ENCODE assay signal across 10 cellular contexts in genomic region chr16:28985206-28985605, GRCh38. TPM values are rescaled to one million over a fixed set of nuclear protein-coding genes. Genes with fewer than 3 reads are reported as not detected.
A peak's percentile ranks its signal among the peaks of the same experiment; 100 is the strongest.
DNase-seq lines count a peak whose midpoint lies in the region; ATAC-seq and TF ChIP-seq lines count a peak whose summit lies in the region.
"Had no signal": no experiment of that assay in that cellular context is flagged by ENCODE, and none has a peak within 500 bp of the region (broad histone marks: within the 10 kb centered on the region; RNA-seq: fewer than 3 reads in every experiment).

No MANE protein-coding gene starts in this region.

- H3K4me3 ChIP-seq in lower lobe of right lung (peak overlapping the region; percentile 48), upper lobe of left lung (peak overlapping the region in 3 of 4 donors; percentile 37 to 47 (median 43))
- H3K4me3 ChIP-seq: GM23338 had no signal

- CTCF ChIA-PET in activated CD4-positive, alpha-beta memory T cell treated with anti-CD3 and anti-CD28 coated beads, Interleukin-2, amount 10 ng/mL, durations not matched to agents 7 days and 5 days (lab: Charles Lee), result interaction anchor here (1.2 to 4.2 kb wide), 3 partner anchors 9 to 40 kb away, joined by 4 to 15 read pairs (median 4); partner anchors contain the start of gene SPNS1

- 71 to 73% methylated on average over 5 to 6 of the region's 10 CpGs for WGBS in upper lobe of left lung, 2 donors

- peak overlapping the region; percentile 99 for H3K4me3 Mint-ChIP-seq in activated T-cell treated with anti-CD3 and anti-CD28 coated beads, Interleukin-2, amount 50 U/mL, for 24 hours
- peak overlapping the region; percentile 99 for H3K4me3 Mint-ChIP-seq in activated CD4-positive, alpha-beta memory T cell treated with anti-CD3 and anti-CD28 coated beads, Interleukin-2, amount 10 ng/mL, durations not matched to agents 7 days and 5 days
- H3K4me3 Mint-ChIP-seq: GM23338, mesothelial cell of epicardium had no signal

- no peak for TF ChIP-seq CTCF in lower lobe of right lung (IDR thresholded peaks at IDR 0.05)
- no peak for TF ChIP-seq CTCF in upper lobe of left lung (IDR thresholded peaks at IDR 0.05)

- H3K9me3 Mint-ChIP-seq in activated T-cell treated with anti-CD3 and anti-CD28 coated beads, Interleukin-2, amount 50 U/mL, for 24 hours, result peaks cover 3% of the 10 kb centered on the region
- peaks cover 10% of the 10 kb centered on the region for H3K9me3 Mint-ChIP-seq in activated CD4-positive, alpha-beta memory T cell treated with anti-CD3 and anti-CD28 coated beads, Interleukin-2, amount 10 ng/mL, durations not matched to agents 7 days and 5 days

- peaks cover 51% of the 10 kb centered on the region for H3K4me1 Mint-ChIP-seq in activated T-cell treated with anti-CD3 and anti-CD28 coated beads, Interleukin-2, amount 50 U/mL, for 24 hours (ENCODE audit: low read depth)
- peaks cover 49% of the 10 kb centered on the region for H3K4me1 Mint-ChIP-seq in activated CD4-positive, alpha-beta memory T cell treated with anti-CD3 and anti-CD28 coated beads, Interleukin-2, amount 10 ng/mL, durations not matched to agents 7 days and 5 days
- H3K4me1 Mint-ChIP-seq: GM23338, mesothelial cell of epicardium had no signal

- peak overlapping the region; percentile 56 for H3K27ac ChIP-seq in lower lobe of right lung
- peak overlapping the region in 2 of 4 donors; percentile 37 to 73 for H3K27ac ChIP-seq in upper lobe of left lung

- peaks cover 87% of the 10 kb centered on the region for H3K36me3 ChIP-seq in lower lobe of right lung
- H3K36me3 ChIP-seq in upper lobe of left lung, result peaks cover 0 to 96% (median 69%) of the 10 kb centered on the region in 4 donors

- H3K4me1 ChIP-seq in lower lobe of right lung, result no peaks in the 10 kb centered on the region
- peaks cover 0 to 9% (median 5%) of the 10 kb centered on the region in 4 donors for H3K4me1 ChIP-seq in upper lobe of left lung

- POLR2A ChIA-PET in activated CD4-positive, alpha-beta memory T cell treated with anti-CD3 and anti-CD28 coated beads, Interleukin-2, amount 10 ng/mL, durations not matched to agents 7 days and 5 days (lab: Charles Lee), result interaction anchor here (0.6 to 7.6 kb wide), 13 partner anchors 8 to 163 kb away, joined by 3 to 83 read pairs (median 6); partner anchors contain the start of genes ATXN2L, SH2B1, SPNS1 and TUFM

- no peak for TF ChIP-seq EP300 in upper lobe of left lung (IDR thresholded peaks at IDR 0.05)

- TF ChIP-seq POLR2A in upper lobe of left lung (IDR thresholded peaks at IDR 0.05), result no peak

- peaks cover 94% of the 10 kb centered on the region for H3K36me3 Mint-ChIP-seq in activated T-cell treated with anti-CD3 and anti-CD28 coated beads, Interleukin-2, amount 50 U/mL, for 24 hours (ENCODE audit: low read depth)
- H3K36me3 Mint-ChIP-seq in activated CD4-positive, alpha-beta memory T cell treated with anti-CD3 and anti-CD28 coated beads, Interleukin-2, amount 10 ng/mL, durations not matched to agents 7 days and 5 days (ENCODE audit: low read depth), result peaks cover 85% of the 10 kb centered on the region

- H3K27me3 Mint-ChIP-seq in activated T-cell treated with anti-CD3 and anti-CD28 coated beads, Interleukin-2, amount 50 U/mL, for 24 hours, result no peaks in the 10 kb centered on the region
- no peaks in the 10 kb centered on the region for H3K27me3 Mint-ChIP-seq in activated CD4-positive, alpha-beta memory T cell treated with anti-CD3 and anti-CD28 coated beads, Interleukin-2, amount 10 ng/mL, durations not matched to agents 7 days and 5 days

- no peaks in the 10 kb centered on the region for H3K27me3 ChIP-seq in lower lobe of right lung (ENCODE audit: low read depth)
- no peaks in the 10 kb centered on the region for H3K27me3 ChIP-seq in upper lobe of left lung

- intact Hi-C loops in lower lobe of right lung (cut with DNase I), result no loop called here
- intact Hi-C loops in head of caudate nucleus (cut with DNase I), result no loop called here

- H3K27ac Mint-ChIP-seq in activated T-cell treated with anti-CD3 and anti-CD28 coated beads, Interleukin-2, amount 50 U/mL, for 24 hours, result peak overlapping the region; percentile 97
- peak overlapping the region; percentile 92 for H3K27ac Mint-ChIP-seq in activated CD4-positive, alpha-beta memory T cell treated with anti-CD3 and anti-CD28 coated beads, Interleukin-2, amount 10 ng/mL, durations not matched to agents 7 days and 5 days
- H3K27ac Mint-ChIP-seq: GM23338, mesothelial cell of epicardium had no signal

- H3K9me3 ChIP-seq in lower lobe of right lung, result no peaks in the 10 kb centered on the region
- peaks cover 0 to 11% (median 1%) of the 10 kb centered on the region in 4 donors for H3K9me3 ChIP-seq in upper lobe of left lung

- DNase-seq in activated T-cell treated with anti-CD3 and anti-CD28 coated beads, Interleukin-2, amount 50 U/mL, for 24 hours, result no peak
- DNase-seq in activated T-cell treated with anti-CD3 and anti-CD28 coated beads for 4 hours (no peak), lower lobe of right lung (no peak), upper lobe of left lung (peak in 1 of 2 donors; percentile 66), head of caudate nucleus (no peak)
- DNase-seq in activated CD4-positive, alpha-beta memory T cell treated with anti-CD3 and anti-CD28 coated beads, Interleukin-2, amount 10 ng/mL, durations not matched to agents 7 days and 5 days, result no peak

- peak in 1 of 2 donors; percentile 4 for ATAC-seq in lower lobe of right lung
- no peak for ATAC-seq in upper lobe of left lung (ENCODE audit: low FRiP score in 2 of 2)
- no peak for ATAC-seq in HG03039 (IDR thresholded peaks at IDR 0.05; ENCODE audit: unreplicated experiment)
- no peak for ATAC-seq in HG03432 (IDR thresholded peaks at IDR 0.05; ENCODE audit: unreplicated experiment)
- ATAC-seq: GM23338 had no signal

RNA-seq across cellular contexts. Expression of gene LAT, which starts 0.4 kb away (rescaled TPM):
- total RNA-seq in activated CD4-positive, alpha-beta memory T cell treated with anti-CD3 and anti-CD28 coated beads, Interleukin-2, amount 10 ng/mL, durations not matched to agents 7 days and 5 days, result 100 to 1,000 TPM; 333 to 341 TPM
- total RNA-seq in lower lobe of right lung (17.8 TPM), upper lobe of left lung (10 to 100 TPM in 4 of 6 donors, 1 to 10 TPM in 2; 3.5 to 70.2 (median 17.5) TPM)

RNA-seq across cellular contexts. Expression of gene SPNS1, which starts 10.6 kb away (rescaled TPM):
- total RNA-seq in activated CD4-positive, alpha-beta memory T cell treated with anti-CD3 and anti-CD28 coated beads, Interleukin-2, amount 10 ng/mL, durations not matched to agents 7 days and 5 days, result 10 to 100 TPM; 20.6 to 24.7 TPM
- 77.5 TPM for total RNA-seq in lower lobe of right lung
- 10 to 100 TPM; 23.4 to 84.7 (median 68.7) TPM for total RNA-seq in upper lobe of left lung

RNA-seq across cellular contexts. Expression of gene NFATC2IP, which starts 34.5 kb away (rescaled TPM):
- 10 to 100 TPM; 96.7 TPM for total RNA-seq in activated CD4-positive, alpha-beta memory T cell treated with anti-CD3 and anti-CD28 coated beads, Interleukin-2, amount 10 ng/mL, durations not matched to agents 7 days and 5 days
- total RNA-seq in lower lobe of right lung, result 38.4 TPM
- 10 to 100 TPM; 24.6 to 62.9 (median 34.9) TPM for total RNA-seq in upper lobe of left lung

RNA-seq across cellular contexts. Expression of gene CD19, which starts 53.4 kb away (rescaled TPM):
- total RNA-seq in activated CD4-positive, alpha-beta memory T cell treated with anti-CD3 and anti-CD28 coated beads, Interleukin-2, amount 10 ng/mL, durations not matched to agents 7 days and 5 days, result not detected
- total RNA-seq in lower lobe of right lung (0.21 TPM), upper lobe of left lung (1 to 10 TPM in 2 of 6 donors, under 1 TPM in 3, not detected in 1; 0.46 to 1.4 (median 0.89) TPM)
- total RNA-seq: mesothelial cell of epicardium had no signal

Comparison
In these comparisons a context has a peak if more than half of its experiments do, and no peak if none do; other contexts are left out.
1. RNA of gene LAT, which starts 0.4 kb away (total RNA-seq): 333 to 341 TPM in activated CD4-positive, alpha-beta memory T cell treated with anti-CD3 and anti-CD28 coated beads, Interleukin-2, amount 10 ng/mL, durations not matched to agents 7 days and 5 days; 3.5 to 70.2 TPM in upper lobe of left lung and 17.8 TPM in lower lobe of right lung (single experiment); every median in the first group is over 4 times any median in the second.